In genomic region chr5:55227738-55228430, GRCh38 we compare ENCODE assay signal across 9 cellular contexts. TPM values are rescaled to one million over a fixed set of nuclear protein-coding genes. Genes with fewer than 3 reads are reported as not detected.
A peak's percentile ranks its signal among the peaks of the same experiment; 100 is the strongest.
DNase-seq lines count a peak whose midpoint lies in the region; ATAC-seq and TF ChIP-seq lines count a peak whose summit lies in the region.
"Had no signal": no experiment of that assay in that cellular context is flagged by ENCODE, and none has a peak within 500 bp of the region (broad histone marks: within the 10 kb centered on the region; RNA-seq: fewer than 3 reads in every experiment).

No MANE protein-coding gene starts in this region.

- CTCF ChIA-PET in GM10248 (lab: Yijun Ruan, JAX) = interaction anchor here (0.9 to 1.8 kb wide), 2 partner anchors 17 to 464 kb away, joined by 3 to 7 read pairs; no protein-coding TSS in a partner anchor

- no peak overlapping the region for H2BK12ac ChIP-seq in H9 (ENCODE audit: insufficient read length, low read depth, low read length)

- no CpG with 5 or more reads among the region's 25 CpGs for WGBS in H9 (ENCODE audit: extremely low coverage, insufficient read length, low lambda C conversion rate)

- no peak overlapping the region for H4K8ac ChIP-seq in H9 (replicated peaks; ENCODE audit: insufficient read length, low read depth, low read length)

- H3K36me3 ChIP-seq in ascending aorta = no peaks in the 10 kb centered on the region

- H3K4me3 Mint-ChIP-seq in H9 (peak overlapping the region; percentile 44 to 81), mesothelial cell of epicardium (peak overlapping the region; percentile 60)

- no peak overlapping the region for H3K14ac ChIP-seq in H9 (ENCODE audit: insufficient read depth, low read length)

- peaks cover 17% of the 10 kb centered on the region for H3K23me2 ChIP-seq in H9 (ENCODE audit: insufficient read length, low read depth, low read length, poor library complexity, severe bottlenecking)

- no peak overlapping the region for H2AFZ ChIP-seq in H9 (ENCODE audit: low read length)

- no peak overlapping the region for H3K4ac ChIP-seq in H9 (ENCODE audit: low read depth, low read length)

- H4K20me1 ChIP-seq in H9 (ENCODE audit: control insufficient read depth, insufficient read depth, insufficient read length) = peaks cover 4% of the 10 kb centered on the region

- no peak overlapping the region for H2BK5ac ChIP-seq in H9 (ENCODE audit: insufficient read length, low read length)

- peak overlapping the region; percentile 60 for H3K4me2 ChIP-seq in H9 (ENCODE audit: insufficient read depth, insufficient read length, low read length)

- H3K27me3 ChIP-seq in H9 (ENCODE audit: insufficient read depth, low read length) = peaks cover 90% of the 10 kb centered on the region
- peaks cover 29% of the 10 kb centered on the region for H3K27me3 ChIP-seq in ascending aorta

- intact Hi-C loops in ascending aorta (cut with DNase I) = loop anchor here (5.0 kb wide), 1 partner anchor 484 kb away; the partner anchor contains the start of gene SLC38A9

- H3K18ac ChIP-seq in H9 (ENCODE audit: insufficient read length, low read depth, low read length) = no peak overlapping the region

- TF ChIP-seq CTCF in 22Rv1 (IDR thresholded peaks at IDR 0.05) (no peak), H9 (conservative IDR thresholded peaks at IDR 0.05) (no peak), ascending aorta (IDR thresholded peaks at IDR 0.05) (no peak), mesothelial cell of epicardium (IDR thresholded peaks at IDR 0.05; ENCODE audit: unreplicated experiment) (no peak), GM10248 (IDR thresholded peaks at IDR 0.05; ENCODE audit: control extremely low read depth, extremely low read depth, low read depth, missing control alignments) (no peak)

- H3K4me1 Mint-ChIP-seq in H9 = peaks cover 26 to 32% of the 10 kb centered on the region in 2 experiments
- peaks cover 30% of the 10 kb centered on the region for H3K4me1 Mint-ChIP-seq in mesothelial cell of epicardium

- peak overlapping the region; percentile 49 to 70 for H3K4me3 ChIP-seq in ascending aorta

- POLR2A ChIA-PET in GM10248 (lab: Yijun Ruan, JAX) = no interaction called here

- H3K36me3 Mint-ChIP-seq in H9 (ENCODE audit: insufficient read depth in 1 of 3, low read depth in 3 of 3) (peaks cover 0 to 2% (median 0%) of the 10 kb centered on the region in 3 experiments; a peak in 2 of 7 replicates), mesothelial cell of epicardium (no peaks in the 10 kb centered on the region)

- DNase-seq in H9 (no peak), ascending aorta (ENCODE audit: low spot score in 2 of 2) (no peak), mesothelial cell of epicardium (ENCODE audit: low spot score in 2 of 2, unreplicated experiment in 2 of 2) (no peak), DMS153 (lab: John Stamatoyannopoulos, UW) (no peak), GM10248 (ENCODE audit: extremely low spot score) (no peak), SW 1271 (lab: John Stamatoyannopoulos, UW) (no peak)

- no peak overlapping the region for H2AK5ac ChIP-seq in H9 (ENCODE audit: insufficient read length, low read length)

- H3T11ph ChIP-seq in H9 (ENCODE audit: low read length) = no peak overlapping the region

- H2BK120ac ChIP-seq in H9 (ENCODE audit: low read depth, low read length, poor library complexity, severe bottlenecking) = no peak overlapping the region

- H3K9ac ChIP-seq in H9 (ENCODE audit: extremely low read depth, insufficient read length, low read length) = no peak overlapping the region

- H3K27ac Mint-ChIP-seq in H9 = no peak overlapping the region; a peak in 1 of 7 replicates
- no peak overlapping the region for H3K27ac Mint-ChIP-seq in mesothelial cell of epicardium

- H2BK15ac ChIP-seq in H9 (ENCODE audit: low read depth, low read length) = no peak overlapping the region

- H3K79me2 ChIP-seq in H9 (ENCODE audit: insufficient read depth, low read length) = no peaks in the 10 kb centered on the region

- H4K91ac ChIP-seq in H9 (ENCODE audit: insufficient read length, low read depth, low read length) = no peak overlapping the region

- H3K23ac ChIP-seq in H9 (ENCODE audit: insufficient read length, low read depth, low read length) = no peak overlapping the region

- H3K79me1 ChIP-seq in H9 (ENCODE audit: insufficient read depth, low read depth, low read length, poor library complexity, severe bottlenecking) = no peaks in the 10 kb centered on the region

- no peak for ATAC-seq in GM19023 (IDR thresholded peaks at IDR 0.05; ENCODE audit: unreplicated experiment)

- H3K9me3 Mint-ChIP-seq in H9 = peaks cover 3 to 9% of the 10 kb centered on the region in 2 experiments
- H3K9me3 Mint-ChIP-seq in mesothelial cell of epicardium = no peaks in the 10 kb centered on the region

- H2BK20ac ChIP-seq in H9 (ENCODE audit: low read depth, low read length, poor library complexity, severe bottlenecking) = no peak overlapping the region

- peaks cover 98% of the 10 kb centered on the region for H3K27me3 Mint-ChIP-seq in H9 (ENCODE audit: low read depth)
- peaks cover 96% of the 10 kb centered on the region for H3K27me3 Mint-ChIP-seq in mesothelial cell of epicardium (ENCODE audit: low read depth)

- H3K27ac ChIP-seq in 22Rv1 (peak overlapping the region; percentile 33), H9 (ENCODE audit: insufficient read length, low read depth, low read length) (no peak overlapping the region), ascending aorta (no peak overlapping the region)

- H3K56ac ChIP-seq in H9 (ENCODE audit: insufficient read length, low read depth, low read length) = no peak overlapping the region

- no peak overlapping the region for H4K5ac ChIP-seq in H9 (ENCODE audit: insufficient read length, low read depth, low read length)

- H3K4me1 ChIP-seq in H9 (ENCODE audit: insufficient read depth, low read length) (no peaks in the 10 kb centered on the region), ascending aorta (peaks cover 13 to 25% of the 10 kb centered on the region in 2 donors)

- H3K9me3 ChIP-seq in H9 (ENCODE audit: control insufficient read depth, low read depth, low read length) = no peaks in the 10 kb centered on the region
- no peaks in the 10 kb centered on the region for H3K9me3 ChIP-seq in ascending aorta

RNA-seq across cellular contexts. Expression of gene MCIDAS, which starts 0.8 kb away (rescaled TPM):
- 0.26 and 0.39 TPM in 2 replicates for total RNA-seq in H9 (2021)
- not detected for total RNA-seq in ascending aorta
- total RNA-seq in mesothelial cell of epicardium = not detected in 3 replicates
- total RNA-seq: myocyte had no signal

RNA-seq across cellular contexts. Expression of gene CCNO, which starts 5.5 kb away (rescaled TPM):
- 0.24 and 0.42 TPM in 2 replicates for total RNA-seq in H9 (2021)
- total RNA-seq in ascending aorta = 43.2 TPM
- 0.20 to 0.80 TPM (median 0.45 TPM) in 3 replicates for total RNA-seq in mesothelial cell of epicardium

RNA-seq across cellular contexts. Expression of gene CDC20B, which starts 54.9 kb away (rescaled TPM):
- total RNA-seq in H9 (2021) (0.18 and 0.26 TPM in 2 replicates), ascending aorta (not detected), mesothelial cell of epicardium (0.09 to 0.16 TPM in 2 of 3 replicates, not detected in the other)
- total RNA-seq: myocyte had no signal

Comparison
In these comparisons a context has a peak if more than half of its experiments do, and no peak if none do; other contexts are left out.
1. RNA of gene CCNO, which starts 5.5 kb away (total RNA-seq): 43.2 TPM in ascending aorta (single experiment); 0.20 to 0.80 TPM in mesothelial cell of epicardium and 0.24 to 0.42 TPM in H9; every median in the first group is over 10 times any median in the second.